In the genomic region with DNA sequence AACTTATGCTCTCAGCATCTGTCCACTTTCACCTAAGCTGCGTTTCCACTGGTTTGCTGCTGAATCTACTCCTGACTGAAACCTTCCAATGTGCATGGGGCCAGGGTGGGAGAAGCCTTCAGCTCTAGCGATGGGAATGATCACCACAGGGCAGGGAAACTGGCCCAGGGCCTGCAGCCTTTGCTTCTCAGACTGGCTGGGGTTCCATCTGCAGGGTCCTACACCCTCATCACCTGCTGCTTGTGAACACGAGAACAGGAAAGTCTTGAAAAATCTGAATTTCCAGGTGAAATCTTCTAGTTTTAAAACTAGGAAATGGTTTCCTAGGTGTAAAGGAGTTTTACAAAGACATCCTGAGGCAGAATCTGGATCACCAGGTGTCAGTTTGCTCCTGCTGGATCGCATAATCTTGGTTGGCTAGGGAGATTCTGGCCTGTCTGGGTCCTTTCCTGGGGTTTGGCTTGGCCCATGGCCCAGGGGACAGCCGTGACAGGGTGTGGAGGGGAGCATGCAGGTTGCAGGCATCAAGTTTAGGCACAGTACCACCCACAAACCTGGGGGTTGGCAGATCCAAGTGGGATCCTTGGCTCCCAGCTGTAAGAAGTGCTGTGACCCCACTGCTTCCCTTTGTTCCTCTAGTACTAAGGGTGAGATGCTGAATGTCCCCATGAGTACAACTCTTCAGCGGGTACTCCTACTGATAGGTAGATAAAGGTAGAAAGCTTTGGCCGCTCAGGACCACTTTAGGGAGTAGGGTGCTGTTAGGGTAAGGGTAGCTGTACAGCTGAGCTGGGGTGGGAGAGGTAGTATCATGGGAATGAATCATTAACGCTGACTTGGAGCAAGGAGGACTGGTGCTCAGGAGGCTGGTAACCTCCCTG, we compare ENCODE assay signal across 8 cellular contexts. TPM values are rescaled to one million over a fixed set of nuclear protein-coding genes. Genes with fewer than 3 reads are reported as not detected.
DNase-seq lines count a peak whose midpoint lies in the region; ATAC-seq, FAIRE-seq and TF ChIP-seq lines count a peak whose summit lies in the region.

No MANE protein-coding gene starts in this region.

- CTCF ChIA-PET in AG04449 (lab: Yijun Ruan, JAX): interaction anchor here (1.8 to 2.5 kb wide), 2 partner anchors 41 kb away, joined by 10 to 11 read pairs; partner anchors contain the start of gene ZBTB45

- H3K4me1 Mint-ChIP-seq in IgD-negative memory B cell (peaks cover 16 to 40% (median 39%) of the 10 kb centered on the region in 3 donors), naive B cell (peaks cover 56 to 78% (median 68%) of the 10 kb centered on the region in 3 donors)

- peak overlapping the region; percentile 85 for H3K4me3 ChIP-seq in AG04449 (ENCODE audit: low read depth, low read length)
- H3K4me3 ChIP-seq in choroid plexus epithelial cell (ENCODE audit: low read depth, low read length): peak overlapping the region; percentile 98

- no peak for FAIRE-seq in RCC 7860 (lab: Jason Lieb, UNC)

- TF ChIP-seq CTCF in AG04449 (IDR thresholded peaks at IDR 0.05; ENCODE audit: insufficient read depth, low read length, missing control alignments): no peak
- TF ChIP-seq CTCF in choroid plexus epithelial cell (conservative IDR thresholded peaks at IDR 0.05; ENCODE audit: low read depth, low read length): no peak
- TF ChIP-seq CTCF in GM20000 (IDR thresholded peaks at IDR 0.05; ENCODE audit: extremely low read depth, missing control alignments): no peak

- H3K9me3 Mint-ChIP-seq in IgD-negative memory B cell: no peaks in the 10 kb centered on the region
- H3K9me3 Mint-ChIP-seq in naive B cell: no peaks in the 10 kb centered on the region

- H3K27ac Mint-ChIP-seq in IgD-negative memory B cell: peak overlapping the region in 2 of 3 donors; percentile 98 to 99
- peak overlapping the region; percentile 44 to 99 (median 85) for H3K27ac Mint-ChIP-seq in naive B cell

- POLR2A ChIA-PET in AG04449 (lab: Yijun Ruan, JAX): interaction anchor here (0.6 to 1.5 kb wide), 7 partner anchors 9 to 198 kb away, joined by 3 to 7 read pairs (median 4); partner anchors contain the start of genes MZF1, TRIM28 and ZNF497

- DNase-seq in AG04449 (ENCODE audit: low read depth, low spot score) (no peak), choroid plexus epithelial cell (ENCODE audit: low read depth) (no peak), naive B cell (no peak), LoVo (ENCODE audit: low spot score) (no peak), RCC 7860 (ENCODE audit: low spot score) (no peak), GM20000 (ENCODE audit: low spot score) (no peak)

- peak overlapping the region; percentile 96 to 99 (median 98) for H3K4me3 Mint-ChIP-seq in IgD-negative memory B cell
- peak overlapping the region; percentile 93 to 99 (median 98) for H3K4me3 Mint-ChIP-seq in naive B cell

- H3K27me3 Mint-ChIP-seq in IgD-negative memory B cell: peaks cover 2% of the 10 kb centered on the region
- no peaks in the 10 kb centered on the region for H3K27me3 Mint-ChIP-seq in naive B cell

- H3K36me3 Mint-ChIP-seq in IgD-negative memory B cell (peaks cover 7% of the 10 kb centered on the region), naive B cell (peaks cover 0 to 8% of the 10 kb centered on the region in 2 donors)

- no peak for ATAC-seq in naive B cell (ENCODE audit: low read depth in 2 of 2)
- ATAC-seq in GM21526 (IDR thresholded peaks at IDR 0.05; ENCODE audit: low FRiP score, unreplicated experiment): no peak

RNA-seq across cellular contexts. Expression of gene UBE2M, which starts 1.8 kb away (rescaled TPM):
- 10.0 TPM for polyA plus RNA-seq in IgD-negative memory B cell
- polyA plus RNA-seq in naive B cell (ENCODE audit: low read depth in 6 of 6): 10 to 100 TPM; 10.8 to 24.2 (median 16.8) TPM

RNA-seq across cellular contexts. Expression of gene CHMP2A, which starts 5.3 kb away (rescaled TPM):
- polyA plus RNA-seq in IgD-negative memory B cell: 160 TPM
- polyA plus RNA-seq in naive B cell (ENCODE audit: low read depth in 6 of 6): 100 to 1,000 TPM; 109 to 169 (median 122) TPM

RNA-seq across cellular contexts. Expression of gene MZF1, which starts 12.9 kb away (rescaled TPM):
- polyA plus RNA-seq in IgD-negative memory B cell (11.5 TPM), naive B cell (ENCODE audit: low read depth in 6 of 6) (10 to 100 TPM in 2 of 6 donors, 1 to 10 TPM in 4; 6.6 to 14.8 (median 9.3) TPM)

RNA-seq across cellular contexts. Expression of gene TRIM28, which starts 16.4 kb away (rescaled TPM):
- polyA plus RNA-seq in IgD-negative memory B cell: 38.9 TPM
- polyA plus RNA-seq in naive B cell (ENCODE audit: low read depth in 6 of 6): 100 to 1,000 TPM in 1 of 6 donors, 10 to 100 TPM in 5; 25.7 to 100 (median 50.8) TPM

RNA-seq across cellular contexts. Expression of gene ZBTB45, which starts 40.6 kb away (rescaled TPM):
- polyA plus RNA-seq in IgD-negative memory B cell (7.6 TPM), naive B cell (ENCODE audit: low read depth in 6 of 6) (1 to 10 TPM; 3.3 to 6.8 (median 4.8) TPM)
